ENCODE assay signal across 8 cellular contexts in genomic region chr16:85168732-85169256, GRCh38. TPM values are rescaled to one million over a fixed set of nuclear protein-coding genes. Genes with fewer than 3 reads are reported as not detected.
DNase-seq lines count a peak whose midpoint lies in the region; ATAC-seq, FAIRE-seq and TF ChIP-seq lines count a peak whose summit lies in the region.

No MANE protein-coding gene starts in this region.

- H3K4me1 ChIP-seq in kidney (ENCODE audit: control insufficient read depth in 1 of 2, insufficient read depth in 1 of 2, low read depth in 1 of 2, low read length in 2 of 2) (peaks cover 28 to 50% of the 10 kb centered on the region in 2 donors), transverse colon (peaks cover 16 to 59% (median 34%) of the 10 kb centered on the region in 4 donors), foreskin keratinocyte (peaks cover 10% of the 10 kb centered on the region)

- DNase-seq in AG04449 (ENCODE audit: low read depth, low spot score) (no peak), GM20000 (ENCODE audit: low spot score) (peak; percentile 85), astrocyte of the cerebellum (ENCODE audit: low read depth) (no peak), kidney (peak; percentile 90), transverse colon (peak; percentile 47), foreskin keratinocyte (no peak)
- DNase-seq in activated effector memory CD4-positive, alpha-beta T cell treated with anti-CD3 and anti-CD28 coated beads, Interleukin-2, amount 50 U/mL, for 16 hours: no peak

- POLR2A ChIA-PET in AG04449 (lab: Yijun Ruan, JAX): interaction anchor here (0.5 to 1.2 kb wide), 2 partner anchors 32 to 44 kb away, joined by 3 read pairs; no protein-coding TSS in a partner anchor

- no peak for FAIRE-seq in kidney (lab: Jason Lieb, UNC)

- in situ Hi-C loops in astrocyte of the cerebellum (cut with HindIII; ENCODE audit: low sequenced_read_pairs) (no loop called here), transverse colon (cut with MboI; ENCODE audit: low pct_ligation_motif_present in 1 of 4, low pct_unique_long_range_greater_than_20kb in 1 of 4, low sequenced_read_pairs in 3 of 4) (no loop called here)

- H3K27me3 ChIP-seq in transverse colon (peaks cover 64% of the 10 kb centered on the region), foreskin keratinocyte (peaks cover 22% of the 10 kb centered on the region)

- TF ChIP-seq EP300 in transverse colon (IDR thresholded peaks at IDR 0.05; ENCODE audit: low read depth): no peak

- H3K4me3 ChIP-seq in AG04449 (ENCODE audit: low read depth, low read length) (peak overlapping the region; percentile 15), astrocyte of the cerebellum (ENCODE audit: low read depth, low read length) (peak overlapping the region; percentile 27), kidney (ENCODE audit: low read length in 2 of 2) (peak overlapping the region; percentile 65 to 74), transverse colon (peak overlapping the region in 2 of 4 donors; percentile 0 to 34)

- H3K27ac ChIP-seq in kidney (ENCODE audit: low read depth in 2 of 2, low read length in 2 of 2) (peak overlapping the region in 1 of 2 donors; percentile 43), transverse colon (peak overlapping the region; percentile 32 to 73 (median 58)), foreskin keratinocyte (no peak overlapping the region)

- intact Hi-C loops in kidney (cut with DNase I) (no loop called here), transverse colon (cut with DNase I; ENCODE audit: low total_unique reads) (no loop called here)

- peak overlapping the region in 1 of 2 donors; percentile 49 for H3K9ac ChIP-seq in kidney (ENCODE audit: low read length in 2 of 2)

- no peak for ATAC-seq in HG03442 (IDR thresholded peaks at IDR 0.05; ENCODE audit: unreplicated experiment)
- ATAC-seq in foreskin keratinocyte: no peak

- WGBS in transverse colon (ENCODE audit: low coverage in 1 of 2), 2 donors: 20% methylated on average over 7 of the region's 54 CpGs; no CpG with 5 or more reads in 1 of the 2 donors

- CTCF ChIA-PET in AG04449 (lab: Yijun Ruan, JAX): interaction anchor here (1.0 to 1.2 kb wide), 2 partner anchors 42 to 76 kb away, joined by 3 read pairs; no protein-coding TSS in a partner anchor

- TF ChIP-seq CTCF in AG04449 (IDR thresholded peaks at IDR 0.05; ENCODE audit: insufficient read depth, low read length, missing control alignments) (no peak), GM20000 (IDR thresholded peaks at IDR 0.05; ENCODE audit: extremely low read depth, missing control alignments) (no peak), astrocyte of the cerebellum (IDR thresholded peaks at IDR 0.05; ENCODE audit: low read depth, low read length, missing control alignments) (no peak), kidney (IDR thresholded peaks at IDR 0.05; ENCODE audit: borderline replicate concordance, extremely low read depth, insufficient read depth) (no peak), transverse colon (IDR thresholded peaks at IDR 0.05) (no peak), foreskin keratinocyte (conservative IDR thresholded peaks at IDR 0.05) (no peak)

- no peaks in the 10 kb centered on the region for H3K36me3 ChIP-seq in kidney (ENCODE audit: control insufficient read depth in 1 of 2, insufficient read depth in 2 of 2, low read length in 2 of 2)
- no peaks in the 10 kb centered on the region for H3K36me3 ChIP-seq in transverse colon

- H3K9me3 ChIP-seq in kidney (ENCODE audit: control insufficient read depth in 1 of 2, low read length in 2 of 2) (no peaks in the 10 kb centered on the region), transverse colon (no peaks in the 10 kb centered on the region)

- TF ChIP-seq POLR2A in transverse colon (IDR thresholded peaks at IDR 0.05): no peak

RNA-seq across cellular contexts. Expression of gene CIBAR2, which starts 56.5 kb away (rescaled TPM):
- total RNA-seq in kidney (1.6 TPM), transverse colon (under 1 TPM in 1 of 4 donors, not detected in 3; 0.79 TPM), foreskin keratinocyte (not detected in 2 replicates)
- polyA plus RNA-seq in kidney (ENCODE audit: insufficient read depth, low read depth, low replicate concordance) (not detected), foreskin keratinocyte (not detected in 2 replicates)

Comparison
In these comparisons a context has a peak if more than half of its experiments do, and no peak if none do; other contexts are left out.
1. DNase-seq: peak in GM20000 (single experiment), kidney (single experiment) and transverse colon (single experiment); none in AG04449 (single experiment), astrocyte of the cerebellum (single experiment), activated effector memory CD4-positive, alpha-beta T cell treated with anti-CD3 and anti-CD28 coated beads, Interleukin-2, amount 50 U/mL, for 16 hours (single experiment) and foreskin keratinocyte (0 of 2).